17 cellular contexts compared by ENCODE assay signal in the genomic region with DNA sequence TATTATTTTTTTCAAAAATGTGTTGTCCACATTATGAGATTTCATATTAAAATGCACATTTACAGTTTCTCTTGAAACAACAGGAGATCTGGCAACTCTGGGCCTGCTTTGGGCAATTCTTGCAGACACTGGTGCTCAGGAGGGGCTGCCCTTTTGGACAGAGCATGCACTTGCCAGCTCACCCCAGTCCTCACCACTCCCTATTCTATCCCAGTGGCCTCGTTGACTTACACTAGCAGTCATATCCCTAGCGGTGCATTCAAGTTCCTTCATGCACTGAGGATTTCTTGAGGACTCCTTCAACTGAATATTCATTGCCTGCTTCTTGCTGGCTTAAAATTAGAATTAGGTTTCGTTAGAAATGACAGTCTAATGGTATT.
DNase-seq lines count a peak whose midpoint lies in the region; ATAC-seq, FAIRE-seq and TF ChIP-seq lines count a peak whose summit lies in the region.
"Had no signal": no experiment of that assay in that cellular context is flagged by ENCODE, and none has a peak within 500 bp of the region (broad histone marks: within the 10 kb centered on the region; RNA-seq: fewer than 3 reads in every experiment).

No MANE protein-coding gene starts in this region.

- H3K79me2 ChIP-seq in K562 (ENCODE audit: control insufficient read depth, insufficient read depth, low read length), result no peaks in the 10 kb centered on the region

- no peaks in the 10 kb centered on the region; the same call in 1 of the 2 replicates for H3K9me3 ChIP-seq in AG04450 (ENCODE audit: control insufficient read depth, insufficient read depth, low read length)
- no peaks in the 10 kb centered on the region for H3K9me3 ChIP-seq in K562 (replicated peaks; ENCODE audit: control insufficient read depth, insufficient read depth, low read depth, low read length)
- H3K9me3 ChIP-seq in skeletal muscle satellite cell (replicated peaks; ENCODE audit: low read length), result no peaks in the 10 kb centered on the region
- H3K9me3 ChIP-seq: Caco-2 had no signal

- no peak for TF ChIP-seq EP300 in K562 (IDR thresholded peaks at IDR 0.05; ENCODE audit: low read length)

- peak; percentile 48; the same call in 2 of the 3 replicates for ATAC-seq in K562

- no peaks in the 10 kb centered on the region for H3K36me3 ChIP-seq in K562 (ENCODE audit: control insufficient read depth, insufficient read depth, low read length)
- H3K36me3 ChIP-seq in skeletal muscle satellite cell (ENCODE audit: insufficient read depth, low read length), result no peaks in the 10 kb centered on the region

- TF ChIP-seq POLR2A in K562 (conservative IDR thresholded peaks at IDR 0.05), result no peak

- H3K4me1 ChIP-seq in K562 (replicated peaks in 1 of 2; ENCODE audit: control insufficient read depth in 2 of 2, insufficient read depth in 2 of 2, low read length in 2 of 2), result peaks cover 9% of the 10 kb centered on the region in 2 experiments; a peak in 4 of 5 replicates
- H3K4me1 ChIP-seq in skeletal muscle satellite cell (ENCODE audit: control insufficient read depth, insufficient read depth, low read length), result peaks cover 22% of the 10 kb centered on the region
- H3K4me1 ChIP-seq: Caco-2 had no signal

- H2AFZ ChIP-seq in K562 (ENCODE audit: low read depth, low read length), result peak overlapping the region; percentile 79; the same call in 1 of the 2 replicates

- intact Hi-C loops in K562 (cut with micrococcal nuclease), result no loop called here

- FAIRE-seq in K562 (lab: Jason Lieb, UNC), result no peak
- FAIRE-seq: HTR-8/SVneo had no signal

- no TSS peak for BruUV-seq in K562 (replicated peaks; lab: Mats Ljungman, UMichigan)

- WGBS in K562 (ENCODE audit: insufficient coverage, low coverage, missing lambda C conversion rate), result 32% methylated on average over 3 of the region's 3 CpGs

- H3K27ac ChIP-seq in AG04450 (ENCODE audit: low read depth, low read length) (peak overlapping the region; percentile 75), K562 (ENCODE audit: extremely low read depth, low read depth, low read length) (no peak overlapping the region)
- H3K27ac ChIP-seq: RWPE1 had no signal

- no peaks in the 10 kb centered on the region for H3K9me1 ChIP-seq in K562 (ENCODE audit: control insufficient read depth, insufficient read depth, low read length)

- H4K20me1 ChIP-seq in K562 (replicated peaks; ENCODE audit: control insufficient read depth, insufficient read depth, low read length), result no peaks in the 10 kb centered on the region

- peak overlapping the region; percentile 63 for H3K27ac Mint-ChIP-seq in HFFc6
- no peak overlapping the region for H3K27ac Mint-ChIP-seq in T-helper 2 cell treated with Interferon-gamma antibody and Interleukin-4, amounts not matched to agents 5 μg/mL and 100 μg/mL, for 36 hours
- H3K27ac Mint-ChIP-seq: B cell; CD4-positive, CD25-positive, alpha-beta regulatory T cell had no signal

- H3K4me3 Mint-ChIP-seq in HFFc6, result peak overlapping the region; percentile 32
- no peak overlapping the region for H3K4me3 Mint-ChIP-seq in T-helper 2 cell treated with Interferon-gamma antibody and Interleukin-4, amounts not matched to agents 5 μg/mL and 100 μg/mL, for 36 hours
- H3K4me3 Mint-ChIP-seq: B cell; CD4-positive, CD25-positive, alpha-beta regulatory T cell had no signal

- no peaks in the 10 kb centered on the region for H3K36me3 Mint-ChIP-seq in HFFc6 (ENCODE audit: low read depth)
- no peaks in the 10 kb centered on the region for H3K36me3 Mint-ChIP-seq in T-helper 2 cell treated with Interferon-gamma antibody and Interleukin-4, amounts not matched to agents 5 μg/mL and 100 μg/mL, for 36 hours (ENCODE audit: low read depth)
- H3K36me3 Mint-ChIP-seq: CD4-positive, CD25-positive, alpha-beta regulatory T cell had no signal

- H3K9ac ChIP-seq in K562 (ENCODE audit: insufficient read depth in 1 of 2, low read depth in 2 of 2, low read length in 2 of 2), result no peak overlapping the region
- peak overlapping the region; percentile 51 for H3K9ac ChIP-seq in skeletal muscle satellite cell (ENCODE audit: low read depth, low read length)

- peaks cover 30% of the 10 kb centered on the region for H3K27me3 ChIP-seq in AG04450 (ENCODE audit: control insufficient read depth, insufficient read depth, low read length)
- H3K27me3 ChIP-seq in K562 (ENCODE audit: control insufficient read depth in 2 of 2, insufficient read depth in 2 of 2, low read length in 2 of 2), result no peaks in the 10 kb centered on the region
- H3K27me3 ChIP-seq in skeletal muscle satellite cell (ENCODE audit: control insufficient read depth, insufficient read depth, low read length), result no peaks in the 10 kb centered on the region

- H3K27me3 Mint-ChIP-seq in HFFc6 (ENCODE audit: insufficient read depth), result peaks cover 12% of the 10 kb centered on the region
- peaks cover 10% of the 10 kb centered on the region for H3K27me3 Mint-ChIP-seq in T-helper 2 cell treated with Interferon-gamma antibody and Interleukin-4, amounts not matched to agents 5 μg/mL and 100 μg/mL, for 36 hours (ENCODE audit: low read depth)

- CTCF ChIA-PET in AG04450 (lab: Charles Lee) (interaction anchor here (1.3 kb wide), 1 partner anchor 34 kb away, joined by 4 read pairs; no protein-coding TSS in a partner anchor), K562 (lab: Yijun Ruan, JAX; ENCODE audit: low intra/inter-chr PET ratio) (no interaction called here)

- peaks cover under 1% of the 10 kb centered on the region; the same call in 1 of the 2 replicates for H3K9me3 Mint-ChIP-seq in HFFc6
- no peaks in the 10 kb centered on the region for H3K9me3 Mint-ChIP-seq in T-helper 2 cell treated with Interferon-gamma antibody and Interleukin-4, amounts not matched to agents 5 μg/mL and 100 μg/mL, for 36 hours

- TF ChIP-seq CTCF in AG04450 (IDR thresholded peaks at IDR 0.05; ENCODE audit: low read depth, low read length) (no peak), HFFc6 (IDR thresholded peaks at IDR 0.05) (no peak), K562 (IDR thresholded peaks at IDR 0.05 in 2 of 3, conservative IDR thresholded peaks at IDR 0.05 in 1 of 3; ENCODE audit: insufficient read depth in 2 of 3, low read depth in 1 of 3, low read length in 3 of 3) (no peak)

- H3K4me2 ChIP-seq in K562 (ENCODE audit: insufficient read depth, low read length), result no peak overlapping the region
- H3K4me2 ChIP-seq in skeletal muscle satellite cell (ENCODE audit: low read length), result peak overlapping the region; percentile 33

- no peak for TF ChIP-seq RAD21 in K562 (CRISPR knock-in tag; conservative IDR thresholded peaks at IDR 0.05 in 1 of 2, IDR thresholded peaks at IDR 0.05 in 1 of 2)

- in situ Hi-C loops in K562 (cut with MboI), result no loop called here

- POLR2A ChIA-PET in AG04450 (lab: Yijun Ruan, JAX) (no interaction called here), K562 (lab: Yijun Ruan, JAX) (interaction anchor here (0.7 kb wide), 1 partner anchor 47 kb away, joined by 3 read pairs; no protein-coding TSS in a partner anchor)

- H3K4me3 ChIP-seq in AG04450 (ENCODE audit: low read depth, low read length) (no peak overlapping the region), K562 (no peak overlapping the region), skeletal muscle satellite cell (ENCODE audit: low read length) (no peak overlapping the region)

- DNase-seq in AG04450 (ENCODE audit: low read depth, low spot score) (no peak), HFFc6 (no peak), K562 (ENCODE audit: extremely low read depth in 1 of 4, low spot score in 3 of 4) (no peak), NCI-H524 treated with DMSO at 0.1 percent for 48 hours (lab: John Stamatoyannopoulos, UW) (no peak), UCSD-AML1 (lab: John Stamatoyannopoulos, UW; ENCODE audit: unreplicated experiment) (no peak)
- DNase-seq in T-helper 2 cell treated with Interferon-gamma antibody and Interleukin-4, amounts not matched to agents 5 μg/mL and 100 μg/mL, for 36 hours (ENCODE audit: low spot score), result no peak
- DNase-seq: Caco-2; CD4-positive, CD25-positive, alpha-beta regulatory T cell; DMS153; NCI-H1417 treated with DMSO at 0.1 percent for 48 hours; NCI-H1930; NCI-H446; NCI-H748 treated with DMSO at 0.1 percent for 48 hours had no signal

- peaks cover 52% of the 10 kb centered on the region for H3K4me1 Mint-ChIP-seq in HFFc6 (ENCODE audit: low read depth)
- no peaks in the 10 kb centered on the region for H3K4me1 Mint-ChIP-seq in T-helper 2 cell treated with Interferon-gamma antibody and Interleukin-4, amounts not matched to agents 5 μg/mL and 100 μg/mL, for 36 hours (ENCODE audit: low read depth)
- H3K4me1 Mint-ChIP-seq: B cell; CD4-positive, CD25-positive, alpha-beta regulatory T cell had no signal

TF ChIP-seq in K562, 482 proteins besides CTCF, POLR2A, EP300 and RAD21:
- TF ChIP-seq ZFP36 (IDR thresholded peaks at IDR 0.05; ENCODE audit: low read depth, low read length, partially characterized antibody), result peak; percentile 68
- TF ChIP-seq ZNF695 (CRISPR knock-in tag; IDR thresholded peaks at IDR 0.05), result no peak
- TF ChIP-seq, protein P1, sequence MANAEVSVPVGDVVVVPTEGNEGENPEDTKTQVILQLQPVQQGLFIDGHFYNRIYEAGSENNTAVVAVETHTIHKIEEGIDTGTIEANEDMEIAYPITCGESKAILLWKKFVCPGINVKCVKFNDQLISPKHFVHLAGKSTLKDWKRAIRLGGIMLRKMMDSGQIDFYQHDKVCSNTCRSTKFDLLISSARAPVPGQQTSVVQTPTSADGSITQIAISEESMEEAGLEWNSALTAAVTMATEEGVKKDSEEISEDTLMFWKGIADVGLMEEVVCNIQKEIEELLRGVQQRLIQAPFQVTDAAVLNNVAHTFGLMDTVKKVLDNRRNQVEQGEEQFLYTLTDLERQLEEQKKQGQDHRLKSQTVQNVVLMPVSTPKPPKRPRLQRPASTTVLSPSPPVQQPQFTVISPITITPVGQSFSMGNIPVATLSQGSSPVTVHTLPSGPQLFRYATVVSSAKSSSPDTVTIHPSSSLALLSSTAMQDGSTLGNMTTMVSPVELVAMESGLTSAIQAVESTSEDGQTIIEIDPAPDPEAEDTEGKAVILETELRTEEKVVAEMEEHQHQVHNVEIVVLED (CRISPR knock-in tag; IDR thresholded peaks at IDR 0.05), result no peak
- TF ChIP-seq, protein P2, sequence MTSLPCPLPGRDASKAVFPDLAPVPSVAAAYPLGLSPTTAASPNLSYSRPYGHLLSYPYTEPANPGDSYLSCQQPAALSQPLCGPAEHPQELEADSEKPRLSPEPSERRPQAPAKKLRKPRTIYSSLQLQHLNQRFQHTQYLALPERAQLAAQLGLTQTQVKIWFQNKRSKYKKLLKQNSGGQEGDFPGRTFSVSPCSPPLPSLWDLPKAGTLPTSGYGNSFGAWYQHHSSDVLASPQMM (CRISPR knock-in tag; IDR thresholded peaks at IDR 0.05), result no peak
- TF ChIP-seq ZBTB1 (CRISPR knock-in tag; IDR thresholded peaks at IDR 0.05; ENCODE audit: borderline replicate concordance, low read depth), result no peak
